Comparison of ENCODE assay signal across 31 cellular contexts in the genomic region with DNA sequence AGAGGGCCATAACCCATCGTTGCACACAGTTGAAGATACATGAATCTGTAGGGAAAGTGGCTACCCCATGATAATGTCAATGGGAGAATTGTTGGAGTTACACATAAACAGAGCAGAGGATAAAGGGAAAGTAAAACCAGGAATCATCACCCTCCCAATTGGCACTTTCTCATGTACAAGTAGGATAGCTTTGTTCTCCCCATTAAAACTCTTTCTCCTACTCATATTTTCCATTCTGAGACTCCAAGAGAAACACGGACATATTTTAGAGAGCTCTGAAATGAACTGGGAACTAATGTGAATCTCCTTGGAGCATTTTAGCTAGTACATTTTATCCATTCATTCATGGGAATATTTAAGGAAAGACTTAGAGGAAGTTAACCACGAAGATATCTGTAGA. TPM values are rescaled to one million over a fixed set of nuclear protein-coding genes. Genes with fewer than 3 reads are reported as not detected.
DNase-seq lines count a peak whose midpoint lies in the region; ATAC-seq, FAIRE-seq and TF ChIP-seq lines count a peak whose summit lies in the region.
"Had no signal": no experiment of that assay in that cellular context is flagged by ENCODE, and none has a peak within 500 bp of the region (broad histone marks: within the 10 kb centered on the region; RNA-seq: fewer than 3 reads in every experiment).

No MANE protein-coding gene starts in this region.

- POLR2A ChIA-PET in Panc1 (lab: Charles Lee) (no interaction called here), endothelial cell of umbilical vein (lab: Charles Lee) (no interaction called here)

- CTCF ChIA-PET in Panc1 (lab: Charles Lee): no interaction called here
- CTCF ChIA-PET in endothelial cell of umbilical vein (lab: Charles Lee): interaction anchor here (1.3 kb wide), 1 partner anchor 167 kb away, joined by 3 read pairs; no protein-coding TSS in a partner anchor

- in situ Hi-C loops in Panc1 (cut with HindIII; ENCODE audit: low pct_unique_long_range_greater_than_20kb, low sequenced_read_pairs): no loop called here

- H3K9me3 ChIP-seq in Panc1 (ENCODE audit: control insufficient read depth, insufficient read depth, low read depth, low read length): no peaks in the 10 kb centered on the region
- no peaks in the 10 kb centered on the region for H3K9me3 ChIP-seq in endothelial cell of umbilical vein (replicated peaks; ENCODE audit: control insufficient read depth, insufficient read depth, low read length)
- H3K9me3 ChIP-seq: BLaER1, HAP-1, thyroid gland had no signal

- dilution Hi-C loops in endothelial cell of umbilical vein (cut with MboI; ENCODE audit: extremely low pct_ligation_motif_present, low sequenced_read_pairs): no loop called here

- TF ChIP-seq CTCF in Panc1 (IDR thresholded peaks at IDR 0.05): no peak
- no peak for TF ChIP-seq CTCF in endothelial cell of umbilical vein (IDR thresholded peaks at IDR 0.05; ENCODE audit: extremely low read depth in 1 of 2, insufficient read depth in 1 of 2, low read depth in 1 of 2, low read length in 2 of 2)

- no peaks in the 10 kb centered on the region for H3K36me3 ChIP-seq in ACC112 (ENCODE audit: insufficient read depth, low read length)
- no peaks in the 10 kb centered on the region for H3K36me3 ChIP-seq in Panc1 (ENCODE audit: control insufficient read depth, insufficient read depth, low read length)
- no peaks in the 10 kb centered on the region for H3K36me3 ChIP-seq in endothelial cell of umbilical vein (ENCODE audit: control insufficient read depth in 2 of 2, extremely low read depth in 1 of 2, insufficient read depth in 2 of 2, low read length in 2 of 2)
- H3K36me3 ChIP-seq: BLaER1, HAP-1, neural progenitor cell, thyroid gland had no signal

- ATAC-seq in Panc1 (no peak), sciatic nerve (peak; percentile 59), HG02885 (IDR thresholded peaks at IDR 0.05; ENCODE audit: poor library complexity, unreplicated experiment) (no peak), GM19351 (IDR thresholded peaks at IDR 0.05; ENCODE audit: unreplicated experiment) (no peak)
- ATAC-seq: activated T-helper 17 cell treated with anti-CD3 and anti-CD28 coated beads, Interleukin-2, amount 50 U/mL, for 72 hours had no signal

- H4K20me1 ChIP-seq in endothelial cell of umbilical vein (replicated peaks; ENCODE audit: control insufficient read depth, extremely low read depth, insufficient read depth, low read length): no peaks in the 10 kb centered on the region
- H4K20me1 ChIP-seq: BLaER1 had no signal

- H2AFZ ChIP-seq in ACC112 (ENCODE audit: low read length, unreplicated experiment) (peak overlapping the region; percentile 93), endothelial cell of umbilical vein (ENCODE audit: low read depth, low read length) (no peak overlapping the region)
- H2AFZ ChIP-seq: neural progenitor cell, PC-9 had no signal

- H3K27ac ChIP-seq in ACC112 (ENCODE audit: low read depth, low read length) (no peak overlapping the region), Panc1 (ENCODE audit: low read length) (peak overlapping the region; percentile 5; the same call in 1 of the 2 replicates), endothelial cell of umbilical vein (ENCODE audit: insufficient read depth, low read depth, low read length) (no peak overlapping the region)
- H3K27ac ChIP-seq: BLaER1, neural progenitor cell, PC-9, thyroid gland had no signal

- peaks cover 51% of the 10 kb centered on the region for H3K4me1 ChIP-seq in ACC112 (ENCODE audit: control insufficient read depth, insufficient read depth, low read length, unreplicated experiment)
- H3K4me1 ChIP-seq in Panc1 (ENCODE audit: control insufficient read depth, insufficient read depth, low read length): peaks cover 10% of the 10 kb centered on the region; the same call in 1 of the 2 replicates
- H3K4me1 ChIP-seq in endothelial cell of umbilical vein (ENCODE audit: control insufficient read depth, extremely low read depth, insufficient read depth, low read length): peaks cover 33% of the 10 kb centered on the region
- H3K4me1 ChIP-seq: HAP-1, neural progenitor cell, thyroid gland had no signal

- H3K27me3 ChIP-seq in ACC112 (ENCODE audit: insufficient read depth, low read length): no peaks in the 10 kb centered on the region
- no peaks in the 10 kb centered on the region for H3K27me3 ChIP-seq in Panc1 (ENCODE audit: control insufficient read depth, insufficient read depth, low read length)
- H3K27me3 ChIP-seq in endothelial cell of umbilical vein (ENCODE audit: control insufficient read depth in 2 of 2, insufficient read depth in 2 of 2, low read length in 2 of 2): no peaks in the 10 kb centered on the region
- H3K27me3 ChIP-seq: BLaER1, neural progenitor cell, thyroid gland had no signal

- DNase-seq in Panc1 (ENCODE audit: low read depth, low spot score) (no peak), endothelial cell of umbilical vein (ENCODE audit: low read depth, low spot score) (peak; percentile 43), sciatic nerve (ENCODE audit: low spot score) (no peak)
- DNase-seq in stimulated activated CD4-positive, alpha-beta T cell treated with anti-CD3 and anti-CD28 coated beads, Interleukin-2, amount 100 ng/mL, for 24 hours: no peak
- DNase-seq: activated CD4-positive, alpha-beta memory T cell treated with anti-CD3 and anti-CD28 coated beads for 36 hours; activated CD8-positive, alpha-beta memory T cell treated with anti-CD3 and anti-CD28 coated beads, Interleukin-2, amount 50 U/mL, for 4 hours; activated naive CD4-positive, alpha-beta T cell treated with anti-CD3 and anti-CD28 coated beads, Interleukin-2, amount 50 U/mL, for 16 hours; amygdala; caudate nucleus; dermis blood vessel endothelial cell; DMS53; GF-D8; kidney; NCI-H1092 treated with DMSO at 0.1 percent for 48 hours; NCI-H1930; NCI-H524 treated with DMSO at 0.1 percent for 48 hours; PC-9; posterior cingulate gyrus; SHP77 treated with DMSO at 0.1 percent for 48 hours; stimulated activated CD4-positive, alpha-beta T cell treated with anti-CD3 and anti-CD28 coated beads, Interleukin-15, amount 100 ng/mL, for 24 hours; stimulated activated naive CD4-positive, alpha-beta T cell treated with Interleukin-2 at 50 U/mL for 16 hours; T-helper 1 cell; thyroid gland had no signal

- H3K9ac ChIP-seq in endothelial cell of umbilical vein (replicated peaks; ENCODE audit: extremely low read depth, insufficient read depth, low read length): no peak overlapping the region
- H3K9ac ChIP-seq: BLaER1, neural progenitor cell had no signal

- no peaks in the 10 kb centered on the region for H3K79me2 ChIP-seq in ACC112 (ENCODE audit: control insufficient read depth, insufficient read depth, low read length, unreplicated experiment)
- no peaks in the 10 kb centered on the region for H3K79me2 ChIP-seq in endothelial cell of umbilical vein (ENCODE audit: control insufficient read depth, insufficient read depth, low read length)

- H3K9me1 ChIP-seq in endothelial cell of umbilical vein (replicated peaks; ENCODE audit: control insufficient read depth, extremely low read depth, insufficient read depth, low read length): no peaks in the 10 kb centered on the region

- no peak overlapping the region for H3K4me2 ChIP-seq in endothelial cell of umbilical vein (ENCODE audit: insufficient read depth, low read length)
- H3K4me2 ChIP-seq: BLaER1, neural progenitor cell, PC-9 had no signal

- FAIRE-seq in endothelial cell of umbilical vein (lab: Jason Lieb, UNC): no peak
- FAIRE-seq: kidney had no signal

- H3K4me3 ChIP-seq in ACC112 (ENCODE audit: low read depth, low read length): no peak overlapping the region
- no peak overlapping the region for H3K4me3 ChIP-seq in Panc1 (ENCODE audit: low read depth in 2 of 2, low read length in 2 of 2)
- H3K4me3 ChIP-seq in endothelial cell of umbilical vein (replicated peaks in 1 of 3; ENCODE audit: insufficient read depth in 1 of 3, low read depth in 1 of 3, low read length in 3 of 3): no peak overlapping the region
- H3K4me3 ChIP-seq: BLaER1, HAP-1, lung, neural progenitor cell, PC-9, thyroid gland had no signal

- no peak for TF ChIP-seq POLR2A in endothelial cell of umbilical vein (IDR thresholded peaks at IDR 0.05; ENCODE audit: low read depth, low read length)

- intact Hi-C loops in Panc1 (cut with micrococcal nuclease; ENCODE audit: unreplicated experiment) (no loop called here), endothelial cell of umbilical vein (cut with micrococcal nuclease) (no loop called here), sciatic nerve (cut with DNase I) (no loop called here)

- BruUV-seq in Panc1 (replicated peaks; lab: Mats Ljungman, UMichigan) (no TSS peak), endothelial cell of umbilical vein (replicated peaks; lab: Mats Ljungman, UMichigan) (no TSS peak)

TF ChIP-seq in endothelial cell of umbilical vein, 7 proteins besides CTCF, POLR2A, EP300 and RAD21:
- TF ChIP-seq EZH2 (IDR thresholded peaks at IDR 0.05; ENCODE audit: borderline replicate concordance, low read depth, low read length, severe bottlenecking) (no peak), MYC (IDR thresholded peaks at IDR 0.05; ENCODE audit: low read depth, low read length) (no peak), FOS (IDR thresholded peaks at IDR 0.05; ENCODE audit: borderline replicate concordance, insufficient read depth, low read length) (no peak), JUN (IDR thresholded peaks at IDR 0.05; ENCODE audit: borderline replicate concordance, insufficient read depth, insufficient read length, low read depth) (no peak), GATA2 (IDR thresholded peaks at IDR 0.05; ENCODE audit: insufficient read depth, insufficient read length, low read depth, low read length) (no peak), POLR2AphosphoS5 (IDR thresholded peaks at IDR 0.05; ENCODE audit: insufficient read depth, low read depth, low read length) (no peak)
- TF ChIP-seq, protein P1, sequence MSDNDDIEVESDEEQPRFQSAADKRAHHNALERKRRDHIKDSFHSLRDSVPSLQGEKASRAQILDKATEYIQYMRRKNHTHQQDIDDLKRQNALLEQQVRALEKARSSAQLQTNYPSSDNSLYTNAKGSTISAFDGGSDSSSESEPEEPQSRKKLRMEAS (IDR thresholded peaks at IDR 0.05; ENCODE audit: insufficient read depth, insufficient read length): no peak

RNA-seq across cellular contexts. Expression of a gene that starts 17.2 kb away (rescaled TPM):
- total RNA-seq in Panc1 (2021; ENCODE audit: unreplicated experiment) (0.39 TPM), endothelial cell of umbilical vein (22.7 and 31.9 TPM in 2 replicates), sciatic nerve (4.2 TPM)
- polyA plus RNA-seq in Panc1 (2012; ENCODE audit: insufficient read length): not detected
- 27.1 and 33.7 TPM in 2 replicates for polyA plus RNA-seq in endothelial cell of umbilical vein
- 40.7 and 43.1 TPM in 2 replicates for polyA plus RNA-seq in endothelial cell of umbilical vein (2011; cell fraction: cytosol; rRNA removed)
- polyA plus RNA-seq in endothelial cell of umbilical vein (2011; cell fraction: nucleus; rRNA removed): 23.9 and 34.4 TPM in 2 replicates
- polyA plus RNA-seq in endothelial cell of umbilical vein (2012): 34.1 and 35.1 TPM in 2 replicates
- 19.6 and 27.8 TPM in 2 replicates for polyA minus RNA-seq in endothelial cell of umbilical vein
- not detected for polyA minus RNA-seq in endothelial cell of umbilical vein (2011; cell fraction: cytosol; rRNA and poly(A)+ RNA removed)
- 11.8 and 21.0 TPM in 2 replicates for polyA minus RNA-seq in endothelial cell of umbilical vein (2011; cell fraction: nucleus; rRNA and poly(A)+ RNA removed)
- total RNA-seq: activated T-helper 17 cell treated with anti-CD3 and anti-CD28 coated beads, Interleukin-2, amount 50 U/mL, for 72 hours; PC-9 had no signal
